3 cellular contexts compared by ENCODE assay signal in genomic region chr1:2684878-2685277, GRCh38. TPM values are rescaled to one million over a fixed set of nuclear protein-coding genes. Genes with fewer than 3 reads are reported as not detected.
"Had no signal": no experiment of that assay in that cellular context is flagged by ENCODE, and none has a peak within 500 bp of the region (broad histone marks: within the 10 kb centered on the region; RNA-seq: fewer than 3 reads in every experiment).

No MANE protein-coding gene starts in this region.

RNA-seq across cellular contexts. Expression of gene MMEL1, which starts 52.1 kb away (rescaled TPM):
- total RNA-seq: left lobe of liver, left ventricle myocardium superior, smooth muscle cell had no signal
